ENCODE assay signal across 8 cellular contexts in genomic region chr1:202968895-202969295, GRCh38. TPM values are rescaled to one million over a fixed set of nuclear protein-coding genes. Genes with fewer than 3 reads are reported as not detected.
DNase-seq lines count a peak whose midpoint lies in the region; ATAC-seq and TF ChIP-seq lines count a peak whose summit lies in the region.

No MANE protein-coding gene starts in this region.

- ATAC-seq in GM23338 = peak; percentile 76

- H3K9me3 ChIP-seq in uterus = no peaks in the 10 kb centered on the region

- H3K36me3 Mint-ChIP-seq in GM23338 (ENCODE audit: low read depth) (peaks cover 5% of the 10 kb centered on the region; the same call in 2 of the 3 replicates), mesothelial cell of epicardium (no peaks in the 10 kb centered on the region)

- H3K27ac Mint-ChIP-seq in GM23338 = 0 out of 2 replicates have a peak overlapping the region, but pooled peaks have one; percentile 67
- peak overlapping the region; percentile 21 for H3K27ac Mint-ChIP-seq in mesothelial cell of epicardium

- H3K4me2 ChIP-seq in GM23338 = no peak overlapping the region

- DNase-seq in NCI-H446 (lab: John Stamatoyannopoulos, UW) (peak; percentile 31 to 59), NCI-H446 treated with DMSO at 0.1 percent for 48 hours (lab: John Stamatoyannopoulos, UW) (no peak), GM23338 (ENCODE audit: low spot score) (peak; percentile 89), NAMALWA (ENCODE audit: low spot score) (peak; percentile 91), SW480 (ENCODE audit: low spot score) (peak; percentile 71), ecto neural progenitor cell (ENCODE audit: low spot score) (peak; percentile 60), mesothelial cell of epicardium (ENCODE audit: low spot score in 2 of 2, unreplicated experiment in 2 of 2) (no peak), uterus (peak in 1 of 2 donors; percentile 43)

- H3K27ac ChIP-seq in GM23338 (ENCODE audit: low read depth) = no peak overlapping the region
- peak overlapping the region in 1 of 2 donors; percentile 94 for H3K27ac ChIP-seq in uterus

- H3K4me3 Mint-ChIP-seq in GM23338 = peak overlapping the region; percentile 36; the same call in 2 of the 3 replicates
- peak overlapping the region; percentile 46 for H3K4me3 Mint-ChIP-seq in mesothelial cell of epicardium

- H3K9me2 ChIP-seq in GM23338 (ENCODE audit: insufficient read depth) = no peaks in the 10 kb centered on the region

- TF ChIP-seq CTCF in GM23338 (conservative IDR thresholded peaks at IDR 0.05; ENCODE audit: low read depth in 2 of 2) (peak; percentile 73 to 79), mesothelial cell of epicardium (IDR thresholded peaks at IDR 0.05; ENCODE audit: unreplicated experiment) (peak; percentile 26), uterus (IDR thresholded peaks at IDR 0.05) (peak; percentile 17 to 59 (median 44))

- H2AFZ ChIP-seq in GM23338 = no peak overlapping the region

- no peaks in the 10 kb centered on the region; the same call in 2 of the 3 replicates for H3K9me3 Mint-ChIP-seq in GM23338
- no peaks in the 10 kb centered on the region for H3K9me3 Mint-ChIP-seq in mesothelial cell of epicardium

- H3F3A ChIP-seq in GM23338 (replicated peaks; ENCODE audit: low read depth) = no peaks in the 10 kb centered on the region

- H3K27me3 Mint-ChIP-seq in GM23338 (ENCODE audit: insufficient read depth, low read depth, poor library complexity) (peaks cover 7% of the 10 kb centered on the region), mesothelial cell of epicardium (ENCODE audit: low read depth) (peaks cover 27% of the 10 kb centered on the region)

- H3K36me3 ChIP-seq in GM23338 (ENCODE audit: insufficient read depth) = peaks cover 4% of the 10 kb centered on the region; the same call in 1 of the 2 replicates
- no peaks in the 10 kb centered on the region for H3K36me3 ChIP-seq in uterus

- H3K4me1 ChIP-seq in GM23338 (ENCODE audit: insufficient read depth) (peaks cover 8% of the 10 kb centered on the region; the same call in 1 of the 2 replicates), uterus (no peaks in the 10 kb centered on the region)

- H3K4me1 Mint-ChIP-seq in GM23338 = peaks cover 13% of the 10 kb centered on the region
- H3K4me1 Mint-ChIP-seq in mesothelial cell of epicardium = peaks cover 16% of the 10 kb centered on the region

- H4K20me1 ChIP-seq in GM23338 (replicated peaks; ENCODE audit: insufficient read depth) = no peaks in the 10 kb centered on the region

- no peak for TF ChIP-seq POLR2A in uterus (IDR thresholded peaks at IDR 0.05)

- intact Hi-C loops in uterus (cut with DNase I; ENCODE audit: low total_unique reads) = no loop called here

- H3K79me2 ChIP-seq in GM23338 (replicated peaks; ENCODE audit: insufficient read depth) = no peaks in the 10 kb centered on the region

- H3K27me3 ChIP-seq in GM23338 (ENCODE audit: insufficient read depth) (no peaks in the 10 kb centered on the region; the same call in 1 of the 2 replicates), uterus (no peaks in the 10 kb centered on the region)

- H3K4me3 ChIP-seq in GM23338 (no peak overlapping the region), uterus (no peak overlapping the region)

TF ChIP-seq in GM23338, 12 proteins besides CTCF, POLR2A, EP300 and RAD21:
- no peak for TF ChIP-seq ZNF331 (CRISPR knock-in tag; IDR thresholded peaks at IDR 0.05; ENCODE audit: low read depth)
- TF ChIP-seq CREB1 (CRISPR knock-in tag; IDR thresholded peaks at IDR 0.05; ENCODE audit: low read depth) = no peak
- TF ChIP-seq ZNF114 (CRISPR knock-in tag; IDR thresholded peaks at IDR 0.05) = no peak
- TF ChIP-seq STAT1 (IDR thresholded peaks at IDR 0.05; ENCODE audit: unreplicated experiment) = no peak
- no peak for TF ChIP-seq EZH2 (IDR thresholded peaks at IDR 0.05; ENCODE audit: low read depth, unreplicated experiment)
- no peak for TF ChIP-seq NANOG (IDR thresholded peaks at IDR 0.05; ENCODE audit: borderline replicate concordance)
- no peak for TF ChIP-seq ZNF462 (CRISPR knock-in tag; IDR thresholded peaks at IDR 0.05)
- no peak for TF ChIP-seq POLR2AphosphoS5 (IDR thresholded peaks at IDR 0.05; ENCODE audit: low read depth)

RNA-seq across cellular contexts. Expression of gene CYB5R1, which starts 1.8 kb away (rescaled TPM):
- 9.2 and 12.6 TPM in 2 replicates for total RNA-seq in GM23338 (2014; rRNA removed; shearing (Covaris generic))
- 9.0 and 10.5 TPM in 2 replicates for polyA plus RNA-seq in GM23338 (2016; fragmentation: Nextera tagmentation; extraction: Ambion mirVana)
- total RNA-seq in mesothelial cell of epicardium (25.9 to 26.6 TPM (median 26.1 TPM) in 3 replicates), uterus (100 to 1,000 TPM in 1 of 4 donors, 10 to 100 TPM in 3; 25.6 to 110 (median 45.8) TPM)

RNA-seq across cellular contexts. Expression of gene ADIPOR1, which starts 10.8 kb away (rescaled TPM):
- total RNA-seq in GM23338 (2014; rRNA removed; shearing (Covaris generic)) = 59.1 and 61.2 TPM in 2 replicates
- 45.3 and 47.2 TPM in 2 replicates for polyA plus RNA-seq in GM23338 (2016; fragmentation: Nextera tagmentation; extraction: Ambion mirVana)
- total RNA-seq in mesothelial cell of epicardium (38.0 to 39.1 TPM (median 38.4 TPM) in 3 replicates), uterus (10 to 100 TPM; 38.7 to 53.8 (median 47.9) TPM)

RNA-seq across cellular contexts. Expression of gene TMEM183A, which starts 38.3 kb away (rescaled TPM):
- 107 and 128 TPM in 2 replicates for total RNA-seq in GM23338 (2014; rRNA removed; shearing (Covaris generic))
- polyA plus RNA-seq in GM23338 (2016; fragmentation: Nextera tagmentation; extraction: Ambion mirVana) = 54.7 and 55.1 TPM in 2 replicates
- total RNA-seq in mesothelial cell of epicardium (58.4 to 64.5 TPM (median 64.0 TPM) in 3 replicates), uterus (100 to 1,000 TPM in 1 of 4 donors, 10 to 100 TPM in 3; 25.9 to 109 (median 68.1) TPM)

RNA-seq across cellular contexts. Expression of gene KLHL12, which starts 41.9 kb away (rescaled TPM):
- total RNA-seq in GM23338 (2014; rRNA removed; shearing (Covaris generic)) = 27.5 and 27.6 TPM in 2 replicates
- polyA plus RNA-seq in GM23338 (2016; fragmentation: Nextera tagmentation; extraction: Ambion mirVana) = 14.6 and 15.5 TPM in 2 replicates
- 26.5 to 31.0 TPM (median 27.8 TPM) in 3 replicates for total RNA-seq in mesothelial cell of epicardium
- 10 to 100 TPM in 3 of 4 donors, 1 to 10 TPM in 1; 6.4 to 34.1 (median 20.4) TPM for total RNA-seq in uterus

RNA-seq across cellular contexts. Expression of gene PPFIA4, which starts 57.4 kb away (rescaled TPM):
- 7.6 and 8.0 TPM in 2 replicates for total RNA-seq in GM23338 (2014; rRNA removed; shearing (Covaris generic))
- polyA plus RNA-seq in GM23338 (2016; fragmentation: Nextera tagmentation; extraction: Ambion mirVana) = 1.3 and 2.2 TPM in 2 replicates
- 35.3 to 39.4 TPM (median 38.9 TPM) in 3 replicates for total RNA-seq in mesothelial cell of epicardium
- total RNA-seq in uterus = 1 to 10 TPM in 2 of 4 donors, under 1 TPM in 1, not detected in 1; 0.26 to 7.6 (median 6.5) TPM

Comparison
In these comparisons a context has a peak if more than half of its experiments do, and no peak if none do; other contexts are left out.
1. DNase-seq: peak in NCI-H446 (2 of 2), GM23338 (single experiment), NAMALWA (single experiment), SW480 (single experiment) and ecto neural progenitor cell (single experiment); none in NCI-H446 treated with DMSO at 0.1 percent for 48 hours (single experiment) and mesothelial cell of epicardium (0 of 2).
2. CTCF ChIP-seq: peak in every context shown above with its lines; median percentile 76 in GM23338; 44 in uterus; 26 in mesothelial cell of epicardium.